21 cellular contexts compared by ENCODE assay signal in genomic region chr1:38686306-38687255, GRCh38.
A peak's percentile ranks its signal among the peaks of the same experiment; 100 is the strongest.
DNase-seq lines count a peak whose midpoint lies in the region; ATAC-seq and TF ChIP-seq lines count a peak whose summit lies in the region.
"Had no signal": no experiment of that assay in that cellular context is flagged by ENCODE, and none has a peak within 500 bp of the region (broad histone marks: within the 10 kb centered on the region; RNA-seq: fewer than 3 reads in every experiment).

No MANE protein-coding gene starts in this region.

- H3K9me3 Mint-ChIP-seq in brain = peaks cover 0 to 13% (median 3%) of the 10 kb centered on the region in 5 experiments
- H3K9me3 Mint-ChIP-seq in glutamatergic neuron (ENCODE audit: unreplicated experiment) = peaks cover 9% of the 10 kb centered on the region

- H3K4me1 Mint-ChIP-seq in brain (peaks cover 18% of the 10 kb centered on the region), glutamatergic neuron (ENCODE audit: low read depth, unreplicated experiment) (peaks cover 29% of the 10 kb centered on the region)
- H3K4me1 Mint-ChIP-seq: CD4-positive, CD25-positive, alpha-beta regulatory T cell; CD8-positive, alpha-beta memory T cell; IgD-negative memory B cell had no signal

- H3K4me3 Mint-ChIP-seq in brain = peak overlapping the region in 2 of 5 experiments; percentile 16 to 26
- H3K4me3 Mint-ChIP-seq in glutamatergic neuron (ENCODE audit: unreplicated experiment) = peak overlapping the region; percentile 31
- H3K4me3 Mint-ChIP-seq: CD4-positive, CD25-positive, alpha-beta regulatory T cell; CD8-positive, alpha-beta memory T cell; HFFc6; IgD-negative memory B cell had no signal

- H3K27me3 Mint-ChIP-seq in brain (peaks cover 20% of the 10 kb centered on the region), glutamatergic neuron (ENCODE audit: unreplicated experiment) (no peaks in the 10 kb centered on the region)

- H3K27ac Mint-ChIP-seq in brain (peak overlapping the region in 4 of 5 experiments; percentile 21 to 86 (median 57)), glutamatergic neuron (ENCODE audit: unreplicated experiment) (peak overlapping the region; percentile 90)
- H3K27ac Mint-ChIP-seq: CD8-positive, alpha-beta memory T cell; HFFc6; IgD-negative memory B cell had no signal

- DNase-seq in NCI-H748 (lab: John Stamatoyannopoulos, UW; ENCODE audit: unreplicated experiment) (peak; percentile 16), NCI-H748 treated with DMSO at 0.1 percent for 48 hours (lab: John Stamatoyannopoulos, UW) (no peak), glutamatergic neuron (peak; percentile 39)
- DNase-seq: ACHN; BE2C; C1 segment of cervical spinal cord; CD4-positive, CD25-positive, alpha-beta regulatory T cell; CD8-positive, alpha-beta memory T cell; COR-L47; DMS 273 treated with DMSO at 0.1 percent for 48 hours; DMS53; DND-41; EL; HFFc6 had no signal

- ATAC-seq in HG03469 (IDR thresholded peaks at IDR 0.05; ENCODE audit: unreplicated experiment) = no peak
- ATAC-seq in HG03439 (IDR thresholded peaks at IDR 0.05; ENCODE audit: unreplicated experiment) = no peak
- ATAC-seq: GM12878, HCT116, HepG2 had no signal

- TF ChIP-seq CTCF in brain (conservative IDR thresholded peaks at IDR 0.05) = no peak
- no peak for TF ChIP-seq CTCF in glutamatergic neuron (IDR thresholded peaks at IDR 0.05; ENCODE audit: partially characterized antibody, unreplicated experiment)

- H3K36me3 Mint-ChIP-seq in brain (no peaks in the 10 kb centered on the region), glutamatergic neuron (ENCODE audit: unreplicated experiment) (peaks cover 6% of the 10 kb centered on the region)
- H3K36me3 Mint-ChIP-seq: CD4-positive, CD25-positive, alpha-beta regulatory T cell; CD8-positive, alpha-beta memory T cell had no signal
